In genomic region chr16:2458887-2459646, GRCh38 we compare ENCODE assay signal across 8 cellular contexts. TPM values are rescaled to one million over a fixed set of nuclear protein-coding genes. Genes with fewer than 3 reads are reported as not detected.
DNase-seq lines count a peak whose midpoint lies in the region; ATAC-seq, FAIRE-seq and TF ChIP-seq lines count a peak whose summit lies in the region.

No MANE protein-coding gene starts in this region.

- TF ChIP-seq CTCF in heart left ventricle (IDR thresholded peaks at IDR 0.05) = no peak

- H3K36me3 ChIP-seq in SJSA1 = peaks cover 84% of the 10 kb centered on the region
- peaks cover 0 to 16% (median 0%) of the 10 kb centered on the region in 9 donors for H3K36me3 ChIP-seq in heart left ventricle
- no peaks in the 10 kb centered on the region for H3K36me3 ChIP-seq in small intestine (ENCODE audit: control insufficient read depth in 2 of 2, insufficient read depth in 2 of 2, low read length in 2 of 2)

- H3K27me3 ChIP-seq in SJSA1 (replicated peaks) (no peaks in the 10 kb centered on the region), heart left ventricle (no peaks in the 10 kb centered on the region), small intestine (ENCODE audit: control insufficient read depth in 2 of 2, insufficient read depth in 2 of 2, low read length in 2 of 2) (no peaks in the 10 kb centered on the region)

- TF ChIP-seq POLR2A in heart left ventricle (IDR thresholded peaks at IDR 0.05) = no peak

- H3K4me3 ChIP-seq in SJSA1 (peak overlapping the region; percentile 63), heart left ventricle (peak overlapping the region; percentile 44 to 74 (median 60)), small intestine (ENCODE audit: low read depth in 1 of 2, low read length in 2 of 2) (peak overlapping the region; percentile 22 to 45)

- DNase-seq in NCI-H1105 treated with DMSO at 0.1 percent for 48 hours (lab: John Stamatoyannopoulos, UW) (peak; percentile 41), NCI-H1105 (lab: John Stamatoyannopoulos, UW) (no peak), SJSA1 (ENCODE audit: low read depth in 1 of 2, low spot score in 2 of 2) (no peak), heart left ventricle (no peak), small intestine (no peak), LoVo (ENCODE audit: low spot score) (no peak), NCI-H524 treated with DMSO at 0.1 percent for 48 hours (lab: John Stamatoyannopoulos, UW) (no peak)
- no peak for DNase-seq in stimulated activated CD4-positive, alpha-beta T cell treated with anti-CD3 and anti-CD28 coated beads, Interleukin-2, amount 100 ng/mL, for 48 hours

- FAIRE-seq in small intestine (lab: Jason Lieb, UNC) = no peak

- intact Hi-C loops in heart left ventricle (cut with DNase I) = loop anchor here in 1 of 10 donors (1.0 kb wide), 1 partner anchor 17 kb away; no protein-coding TSS in a partner anchor

- H3K9me3 ChIP-seq in SJSA1 (replicated peaks) (no peaks in the 10 kb centered on the region), heart left ventricle (no peaks in the 10 kb centered on the region), small intestine (ENCODE audit: control insufficient read depth, low read depth) (no peaks in the 10 kb centered on the region)

- H3K4me1 ChIP-seq in SJSA1 (replicated peaks) (peaks cover 33% of the 10 kb centered on the region), heart left ventricle (peaks cover 0 to 19% (median 10%) of the 10 kb centered on the region in 12 donors), small intestine (ENCODE audit: control insufficient read depth in 2 of 2, insufficient read depth in 1 of 2, low read depth in 1 of 2, low read length in 1 of 2) (peaks cover 2 to 5% of the 10 kb centered on the region in 2 donors)

- ATAC-seq in heart left ventricle = peak in 1 of 4 donors; percentile 15

- 27 to 31% (median 29%) methylated on average over 17 to 18 of the region's 18 CpGs for WGBS in heart left ventricle, 4 donors
- 26 to 34% (median 33%) methylated on average over 15 to 18 of the region's 18 CpGs for WGBS in small intestine, 3 donors

- H3K27ac ChIP-seq in SJSA1 (peak overlapping the region; percentile 5; the same call in 1 of the 2 replicates), heart left ventricle (peak overlapping the region in 8 of 12 donors; percentile 3 to 68 (median 55)), small intestine (ENCODE audit: low read depth in 1 of 2, low read length in 1 of 2) (no peak overlapping the region)

RNA-seq across cellular contexts. Expression of gene TEDC2, which starts 0.8 kb away (rescaled TPM):
- 22.3 and 36.3 TPM in 2 replicates for total RNA-seq in SJSA1 (2014; rRNA removed; shearing (Covaris generic))
- 1 to 10 TPM in 5 of 9 donors, under 1 TPM in 3, not detected in 1; 0.60 to 4.9 (median 1.2) TPM for total RNA-seq in heart left ventricle
- polyA plus RNA-seq in heart left ventricle (1 to 10 TPM in 1 of 2 donors, under 1 TPM in 1; 0.46 to 3.1 TPM), small intestine (1 to 10 TPM in 2 of 3 donors, under 1 TPM in 1; 0.67 to 7.7 (median 1.1) TPM)

RNA-seq across cellular contexts. Expression of gene NTN3, which starts 12.0 kb away (rescaled TPM):
- 0.24 TPM in 1 of 2 replicates, not detected in the other for total RNA-seq in SJSA1 (2014; rRNA removed; shearing (Covaris generic))
- total RNA-seq in heart left ventricle = under 1 TPM in 6 of 9 donors, not detected in 3; 0.09 to 0.50 (median 0.20) TPM
- polyA plus RNA-seq in heart left ventricle = not detected
- under 1 TPM in 1 of 3 donors, not detected in 2; 0.04 TPM for polyA plus RNA-seq in small intestine

RNA-seq across cellular contexts. Expression of gene TBC1D24, which starts 15.9 kb away (rescaled TPM):
- total RNA-seq in SJSA1 (2014; rRNA removed; shearing (Covaris generic)) = 8.4 and 9.3 TPM in 2 replicates
- total RNA-seq in heart left ventricle = 10 to 100 TPM in 8 of 9 donors, 1 to 10 TPM in 1; 8.9 to 19.2 (median 11.9) TPM
- polyA plus RNA-seq in heart left ventricle (1 to 10 TPM; 4.0 to 6.7 TPM), small intestine (1 to 10 TPM in 2 of 3 donors, under 1 TPM in 1; 0.81 to 4.8 (median 1.6) TPM)

RNA-seq across cellular contexts. Expression of gene CCNF, which starts 29.8 kb away (rescaled TPM):
- 43.4 and 48.2 TPM in 2 replicates for total RNA-seq in SJSA1 (2014; rRNA removed; shearing (Covaris generic))
- 1 to 10 TPM in 7 of 9 donors, under 1 TPM in 2; 0.67 to 6.0 (median 1.6) TPM for total RNA-seq in heart left ventricle
- polyA plus RNA-seq in heart left ventricle (1 to 10 TPM in 1 of 2 donors, under 1 TPM in 1; 0.38 to 1.6 TPM), small intestine (10 to 100 TPM in 1 of 3 donors, 1 to 10 TPM in 1, under 1 TPM in 1; 0.89 to 12.4 (median 1.1) TPM)

RNA-seq across cellular contexts. Expression of gene ATP6V0C, which starts 54.7 kb away (rescaled TPM):
- 44.6 and 69.7 TPM in 2 replicates for total RNA-seq in SJSA1 (2014; rRNA removed; shearing (Covaris generic))
- 100 to 1,000 TPM in 7 of 9 donors, 10 to 100 TPM in 2; 61.6 to 209 (median 129) TPM for total RNA-seq in heart left ventricle
- polyA plus RNA-seq in heart left ventricle (100 to 1,000 TPM; 132 to 232 TPM), small intestine (100 to 1,000 TPM in 1 of 3 donors, 10 to 100 TPM in 2; 74.5 to 187 (median 98.1) TPM)

Comparison
In these comparisons a context has a peak if more than half of its experiments do, and no peak if none do; other contexts are left out.
1. H3K27ac ChIP-seq: peak in SJSA1 (single experiment) and heart left ventricle (8 of 12); none in small intestine (0 of 2).
2. Peak in every context shown above with its lines, with median percentiles within 50 percentile points of each other: H3K4me3 ChIP-seq.